In genomic region chr4:123587983-123588494, GRCh38 we compare ENCODE assay signal across 8 cellular contexts.
DNase-seq lines count a peak whose midpoint lies in the region; ATAC-seq, FAIRE-seq and TF ChIP-seq lines count a peak whose summit lies in the region.

No MANE protein-coding gene starts in this region.

- H3K27me3 Mint-ChIP-seq in naive thymus-derived CD4-positive, alpha-beta T cell = peaks cover 0 to 8% (median 0%) of the 10 kb centered on the region in 5 donors

- no peaks in the 10 kb centered on the region for H3K79me2 ChIP-seq in osteoblast (ENCODE audit: insufficient read depth, low read length)

- H4K20me1 ChIP-seq in osteoblast (ENCODE audit: insufficient read depth, low read length) = no peaks in the 10 kb centered on the region

- peaks cover 11% of the 10 kb centered on the region for H3K4me1 ChIP-seq in osteoblast (ENCODE audit: insufficient read depth, low read length)
- H3K4me1 ChIP-seq in naive thymus-derived CD4-positive, alpha-beta T cell (ENCODE audit: control insufficient read depth in 2 of 2, insufficient read depth in 2 of 2, low read length in 2 of 2) = no peaks in the 10 kb centered on the region

- no peak overlapping the region for H3K4me3 ChIP-seq in osteoblast (ENCODE audit: insufficient read depth, low read length)
- no peak overlapping the region for H3K4me3 ChIP-seq in naive thymus-derived CD4-positive, alpha-beta T cell (ENCODE audit: low read length)

- H3K4me1 Mint-ChIP-seq in naive thymus-derived CD4-positive, alpha-beta T cell = peaks cover 0 to 10% (median 0%) of the 10 kb centered on the region in 7 donors

- H3K27ac ChIP-seq in osteoblast (ENCODE audit: low read depth, low read length) = peak overlapping the region; percentile 79
- no peak overlapping the region for H3K27ac ChIP-seq in naive thymus-derived CD4-positive, alpha-beta T cell (ENCODE audit: low read depth, low read length)

- intact Hi-C loops in naive thymus-derived CD4-positive, alpha-beta T cell (cut with micrococcal nuclease) = no loop called here

- CTCF ChIA-PET in naive thymus-derived CD4-positive, alpha-beta T cell (lab: Charles Lee) = no interaction called here

- peak; percentile 5 for FAIRE-seq in colon (lab: Jason Lieb, UNC)
- FAIRE-seq in frontal cortex (lab: Jason Lieb, UNC) = no peak

- H3K4me3 Mint-ChIP-seq in naive thymus-derived CD4-positive, alpha-beta T cell = no peak overlapping the region

- H3K36me3 Mint-ChIP-seq in naive thymus-derived CD4-positive, alpha-beta T cell = peaks cover 0 to 4% (median 0%) of the 10 kb centered on the region in 5 donors

- POLR2A ChIA-PET in naive thymus-derived CD4-positive, alpha-beta T cell (lab: Charles Lee) = no interaction called here

- H3K36me3 ChIP-seq in osteoblast (ENCODE audit: insufficient read depth, low read length) = no peaks in the 10 kb centered on the region
- H3K36me3 ChIP-seq in naive thymus-derived CD4-positive, alpha-beta T cell (ENCODE audit: control insufficient read depth in 2 of 3, insufficient read depth in 3 of 3, low read length in 3 of 3) = no peaks in the 10 kb centered on the region

- ATAC-seq in GM21528 (IDR thresholded peaks at IDR 0.05; ENCODE audit: low FRiP score, unreplicated experiment) = peak; percentile 14
- ATAC-seq in GM18505 (IDR thresholded peaks at IDR 0.05; ENCODE audit: unreplicated experiment) = no peak
- ATAC-seq in naive thymus-derived CD4-positive, alpha-beta T cell = no peak

- TF ChIP-seq CTCF in osteoblast (IDR thresholded peaks at IDR 0.05; ENCODE audit: extremely low read depth, low read depth, low read length) = no peak

- H3K9me3 ChIP-seq in osteoblast (ENCODE audit: low read depth, low read length) = no peaks in the 10 kb centered on the region
- H3K9me3 ChIP-seq in naive thymus-derived CD4-positive, alpha-beta T cell (ENCODE audit: control insufficient read depth in 2 of 3, low read length in 3 of 3) = no peaks in the 10 kb centered on the region

- DNase-seq in AG08395 (ENCODE audit: low spot score) = peak; percentile 62
- DNase-seq in NCI-H1436 treated with DMSO at 0.1 percent for 48 hours (lab: John Stamatoyannopoulos, UW) = peak; percentile 31
- no peak for DNase-seq in osteoblast (ENCODE audit: insufficient read length, low spot score, missing footprints)
- DNase-seq in frontal cortex (ENCODE audit: low spot score in 2 of 2) = no peak
- DNase-seq in naive thymus-derived CD4-positive, alpha-beta T cell = no peak

- peak overlapping the region; percentile 26 for H2AFZ ChIP-seq in osteoblast (ENCODE audit: low read length)

- H3K9me3 Mint-ChIP-seq in naive thymus-derived CD4-positive, alpha-beta T cell = peaks cover 0 to 2% (median 0%) of the 10 kb centered on the region in 11 donors

- TF ChIP-seq POLR2A in GM18505 (IDR thresholded peaks at IDR 0.05; ENCODE audit: borderline replicate concordance, extremely low read depth, insufficient read depth, insufficient read length) = no peak

- H3K27me3 ChIP-seq in osteoblast (ENCODE audit: insufficient read depth, low read length) = no peaks in the 10 kb centered on the region
- H3K27me3 ChIP-seq in naive thymus-derived CD4-positive, alpha-beta T cell (ENCODE audit: control insufficient read depth in 2 of 2, insufficient read depth in 2 of 2, low read length in 2 of 2) = no peaks in the 10 kb centered on the region

- H3K27ac Mint-ChIP-seq in naive thymus-derived CD4-positive, alpha-beta T cell = no peak overlapping the region

- H3K4me2 ChIP-seq in osteoblast (ENCODE audit: insufficient read depth, low read length) = peak overlapping the region; percentile 52

Comparison
In these comparisons a context has a peak if more than half of its experiments do, and no peak if none do; other contexts are left out.
1. DNase-seq: peak in AG08395 (single experiment) and NCI-H1436 treated with DMSO at 0.1 percent for 48 hours (single experiment); none in osteoblast (single experiment), frontal cortex (0 of 2) and naive thymus-derived CD4-positive, alpha-beta T cell (0 of 9).